Comparison of ENCODE assay signal across 8 cellular contexts in the genomic region with DNA sequence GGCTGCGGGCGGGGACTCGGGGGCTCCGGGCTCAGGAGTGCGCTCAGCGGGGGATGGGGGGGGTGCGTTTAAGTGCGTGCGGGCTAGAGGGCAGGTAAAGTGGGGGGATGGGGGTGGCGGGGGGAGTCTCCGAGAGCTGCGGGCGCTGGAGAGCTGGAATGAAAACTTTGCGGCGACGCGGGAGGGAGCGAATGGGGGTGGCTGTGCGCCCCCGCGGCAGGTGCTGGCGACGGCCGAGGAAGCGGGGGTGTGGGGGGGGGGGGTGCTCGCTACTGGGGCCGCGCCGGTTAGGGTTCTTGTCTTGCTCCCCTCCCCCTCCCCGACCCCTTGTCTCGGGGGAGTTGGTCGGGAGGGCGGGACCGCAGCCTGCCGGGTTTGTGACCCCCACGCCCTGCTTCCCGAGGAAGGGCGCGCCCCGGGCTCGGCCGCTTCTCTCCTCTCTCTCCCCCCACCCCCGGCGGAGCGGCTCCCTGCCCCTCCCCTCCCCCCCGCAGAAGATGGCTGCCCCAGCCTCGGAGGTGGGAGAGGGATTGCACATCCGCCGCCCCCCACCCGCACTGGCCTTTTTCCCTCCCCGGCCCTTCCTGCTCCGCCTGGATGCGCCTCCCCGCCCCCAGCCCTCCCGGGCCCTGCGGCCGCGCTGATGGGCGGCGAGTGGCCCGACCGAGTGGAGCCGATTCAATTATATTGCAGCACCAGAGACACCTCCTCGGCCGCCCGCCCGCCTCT. TPM values are rescaled to one million over a fixed set of nuclear protein-coding genes. Genes with fewer than 3 reads are reported as not detected.
A peak's percentile ranks its signal among the peaks of the same experiment; 100 is the strongest.
DNase-seq lines count a peak whose midpoint lies in the region; ATAC-seq and TF ChIP-seq lines count a peak whose summit lies in the region.

No MANE protein-coding gene starts in this region.

- POLR2A ChIA-PET in WTC11 (lab: Charles Lee) = interaction anchor here (0.6 to 1.8 kb wide), 5 partner anchors 34 to 61 kb away, joined by 3 to 15 read pairs (median 5); no protein-coding TSS in a partner anchor

- H3K4me1 Mint-ChIP-seq in WTC11 = peaks cover 50% of the 10 kb centered on the region

- CTCF ChIA-PET in WTC11 (lab: Charles Lee) = interaction anchor here (0.7 to 9.0 kb wide), 15 partner anchors 9 to 283 kb away, joined by 3 to 160 read pairs (median 4); no protein-coding TSS in a partner anchor

- peak overlapping the region; percentile 81 for H3K4me2 ChIP-seq in osteoblast (ENCODE audit: insufficient read depth, low read length)

- H3K4me3 Mint-ChIP-seq in WTC11 = peak overlapping the region; percentile 64

- no peaks in the 10 kb centered on the region for H3K9me3 Mint-ChIP-seq in WTC11

- H3K9me3 ChIP-seq in osteoblast (ENCODE audit: low read depth, low read length) = no peaks in the 10 kb centered on the region

- H3K36me3 ChIP-seq in osteoblast (ENCODE audit: insufficient read depth, low read length) = peaks cover 2% of the 10 kb centered on the region

- ATAC-seq in WTC11 (no peak; the same call in 1 of the 2 replicates), GM18861 (IDR thresholded peaks at IDR 0.05; ENCODE audit: unreplicated experiment) (no peak)

- TF ChIP-seq CTCF in WTC11 (IDR thresholded peaks at IDR 0.05) (no peak), foreskin fibroblast (IDR thresholded peaks at IDR 0.05; ENCODE audit: low read depth, low read length) (no peak), osteoblast (IDR thresholded peaks at IDR 0.05; ENCODE audit: extremely low read depth, low read depth, low read length) (no peak)

- peaks cover 12% of the 10 kb centered on the region for H3K27me3 Mint-ChIP-seq in WTC11 (ENCODE audit: low read depth)

- H3K27ac ChIP-seq in osteoblast (ENCODE audit: low read depth, low read length) = no peak overlapping the region

- H3K79me2 ChIP-seq in osteoblast (ENCODE audit: insufficient read depth, low read length) = peaks cover 64% of the 10 kb centered on the region

- no peaks in the 10 kb centered on the region for H3K36me3 Mint-ChIP-seq in WTC11

- H4K20me1 ChIP-seq in osteoblast (ENCODE audit: insufficient read depth, low read length) = peaks cover 62% of the 10 kb centered on the region

- DNase-seq in NCI-H1694 treated with DMSO at 0.1 percent for 48 hours (lab: John Stamatoyannopoulos, UW) (peak; percentile 33), NCI-H1694 (lab: John Stamatoyannopoulos, UW) (no peak), NCI-H1092 (lab: John Stamatoyannopoulos, UW) (peak; percentile 49), WTC11 (ENCODE audit: low spot score) (peak; percentile 76), foreskin fibroblast (peak in 1 of 2 donors; percentile 56), osteoblast (ENCODE audit: insufficient read length, low spot score, missing footprints) (peak; percentile 94), mucosa of gallbladder (ENCODE audit: low spot score) (no peak)

- H2AFZ ChIP-seq in osteoblast (ENCODE audit: low read length) = no peak overlapping the region

- peaks cover 33% of the 10 kb centered on the region for H3K4me1 ChIP-seq in osteoblast (ENCODE audit: insufficient read depth, low read length)

- H3K27me3 ChIP-seq in osteoblast (ENCODE audit: insufficient read depth, low read length) = no peaks in the 10 kb centered on the region

- no peak overlapping the region for H3K27ac Mint-ChIP-seq in WTC11

- H3K4me3 ChIP-seq in foreskin fibroblast (ENCODE audit: low read depth in 1 of 2, low read length in 2 of 2) (peak overlapping the region; percentile 53 to 60), osteoblast (ENCODE audit: insufficient read depth, low read length) (peak overlapping the region; percentile 78)

TF ChIP-seq in WTC11, 78 proteins besides CTCF, POLR2A, EP300 and RAD21 (continues in another document):
- TF ChIP-seq TCF7 (CRISPR knock-in tag; IDR thresholded peaks at IDR 0.05; ENCODE audit: low read depth) (no peak), TP53 (CRISPR knock-in tag; IDR thresholded peaks at IDR 0.05) (no peak), SMAD3 (CRISPR knock-in tag; IDR thresholded peaks at IDR 0.05; ENCODE audit: borderline replicate concordance) (no peak), ATF1 (CRISPR knock-in tag; IDR thresholded peaks at IDR 0.05) (no peak), ZNF671 (CRISPR knock-in tag; IDR thresholded peaks at IDR 0.05) (no peak), ZBTB21 (CRISPR knock-in tag; IDR thresholded peaks at IDR 0.05; ENCODE audit: borderline replicate concordance) (no peak), IRF2 (CRISPR knock-in tag; IDR thresholded peaks at IDR 0.05; ENCODE audit: borderline replicate concordance, low read depth) (no peak), NR1H2 (CRISPR knock-in tag; IDR thresholded peaks at IDR 0.05) (no peak), TEAD1 (CRISPR knock-in tag; IDR thresholded peaks at IDR 0.05) (no peak)
- TF ChIP-seq, protein P1, sequence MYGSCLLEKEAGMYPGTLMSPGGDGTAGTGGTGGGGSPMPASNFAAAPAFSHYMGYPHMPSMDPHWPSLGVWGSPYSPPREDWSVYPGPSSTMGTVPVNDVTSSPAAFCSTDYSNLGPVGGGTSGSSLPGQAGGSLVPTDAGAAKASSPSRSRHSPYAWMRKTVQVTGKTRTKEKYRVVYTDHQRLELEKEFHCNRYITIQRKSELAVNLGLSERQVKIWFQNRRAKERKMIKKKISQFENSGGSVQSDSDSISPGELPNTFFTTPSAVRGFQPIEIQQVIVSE (CRISPR knock-in tag; IDR thresholded peaks at IDR 0.05; ENCODE audit: borderline replicate concordance) = no peak
- TF ChIP-seq, protein P2, sequence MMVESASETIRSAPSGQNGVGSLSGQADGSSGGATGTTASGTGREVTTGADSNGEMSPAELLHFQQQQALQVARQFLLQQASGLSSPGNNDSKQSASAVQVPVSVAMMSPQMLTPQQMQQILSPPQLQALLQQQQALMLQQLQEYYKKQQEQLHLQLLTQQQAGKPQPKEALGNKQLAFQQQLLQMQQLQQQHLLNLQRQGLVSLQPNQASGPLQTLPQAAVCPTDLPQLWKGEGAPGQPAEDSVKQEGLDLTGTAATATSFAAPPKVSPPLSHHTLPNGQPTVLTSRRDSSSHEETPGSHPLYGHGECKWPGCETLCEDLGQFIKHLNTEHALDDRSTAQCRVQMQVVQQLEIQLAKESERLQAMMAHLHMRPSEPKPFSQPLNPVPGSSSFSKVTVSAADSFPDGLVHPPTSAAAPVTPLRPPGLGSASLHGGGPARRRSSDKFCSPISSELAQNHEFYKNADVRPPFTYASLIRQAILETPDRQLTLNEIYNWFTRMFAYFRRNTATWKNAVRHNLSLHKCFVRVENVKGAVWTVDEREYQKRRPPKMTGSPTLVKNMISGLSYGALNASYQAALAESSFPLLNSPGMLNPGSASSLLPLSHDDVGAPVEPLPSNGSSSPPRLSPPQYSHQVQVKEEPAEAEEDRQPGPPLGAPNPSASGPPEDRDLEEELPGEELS (CRISPR knock-in tag; IDR thresholded peaks at IDR 0.05) = no peak
- TF ChIP-seq, protein P3, sequence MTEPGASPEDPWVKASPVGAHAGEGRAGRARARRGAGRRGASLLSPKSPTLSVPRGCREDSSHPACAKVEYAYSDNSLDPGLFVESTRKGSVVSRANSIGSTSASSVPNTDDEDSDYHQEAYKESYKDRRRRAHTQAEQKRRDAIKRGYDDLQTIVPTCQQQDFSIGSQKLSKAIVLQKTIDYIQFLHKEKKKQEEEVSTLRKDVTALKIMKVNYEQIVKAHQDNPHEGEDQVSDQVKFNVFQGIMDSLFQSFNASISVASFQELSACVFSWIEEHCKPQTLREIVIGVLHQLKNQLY (CRISPR knock-in tag; IDR thresholded peaks at IDR 0.05) = no peak
- TF ChIP-seq, protein P4, sequence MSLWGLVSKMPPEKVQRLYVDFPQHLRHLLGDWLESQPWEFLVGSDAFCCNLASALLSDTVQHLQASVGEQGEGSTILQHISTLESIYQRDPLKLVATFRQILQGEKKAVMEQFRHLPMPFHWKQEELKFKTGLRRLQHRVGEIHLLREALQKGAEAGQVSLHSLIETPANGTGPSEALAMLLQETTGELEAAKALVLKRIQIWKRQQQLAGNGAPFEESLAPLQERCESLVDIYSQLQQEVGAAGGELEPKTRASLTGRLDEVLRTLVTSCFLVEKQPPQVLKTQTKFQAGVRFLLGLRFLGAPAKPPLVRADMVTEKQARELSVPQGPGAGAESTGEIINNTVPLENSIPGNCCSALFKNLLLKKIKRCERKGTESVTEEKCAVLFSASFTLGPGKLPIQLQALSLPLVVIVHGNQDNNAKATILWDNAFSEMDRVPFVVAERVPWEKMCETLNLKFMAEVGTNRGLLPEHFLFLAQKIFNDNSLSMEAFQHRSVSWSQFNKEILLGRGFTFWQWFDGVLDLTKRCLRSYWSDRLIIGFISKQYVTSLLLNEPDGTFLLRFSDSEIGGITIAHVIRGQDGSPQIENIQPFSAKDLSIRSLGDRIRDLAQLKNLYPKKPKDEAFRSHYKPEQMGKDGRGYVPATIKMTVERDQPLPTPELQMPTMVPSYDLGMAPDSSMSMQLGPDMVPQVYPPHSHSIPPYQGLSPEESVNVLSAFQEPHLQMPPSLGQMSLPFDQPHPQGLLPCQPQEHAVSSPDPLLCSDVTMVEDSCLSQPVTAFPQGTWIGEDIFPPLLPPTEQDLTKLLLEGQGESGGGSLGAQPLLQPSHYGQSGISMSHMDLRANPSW (CRISPR knock-in tag; conservative IDR thresholded peaks at IDR 0.05; ENCODE audit: low read depth) = no peak
- TF ChIP-seq, protein P5, sequence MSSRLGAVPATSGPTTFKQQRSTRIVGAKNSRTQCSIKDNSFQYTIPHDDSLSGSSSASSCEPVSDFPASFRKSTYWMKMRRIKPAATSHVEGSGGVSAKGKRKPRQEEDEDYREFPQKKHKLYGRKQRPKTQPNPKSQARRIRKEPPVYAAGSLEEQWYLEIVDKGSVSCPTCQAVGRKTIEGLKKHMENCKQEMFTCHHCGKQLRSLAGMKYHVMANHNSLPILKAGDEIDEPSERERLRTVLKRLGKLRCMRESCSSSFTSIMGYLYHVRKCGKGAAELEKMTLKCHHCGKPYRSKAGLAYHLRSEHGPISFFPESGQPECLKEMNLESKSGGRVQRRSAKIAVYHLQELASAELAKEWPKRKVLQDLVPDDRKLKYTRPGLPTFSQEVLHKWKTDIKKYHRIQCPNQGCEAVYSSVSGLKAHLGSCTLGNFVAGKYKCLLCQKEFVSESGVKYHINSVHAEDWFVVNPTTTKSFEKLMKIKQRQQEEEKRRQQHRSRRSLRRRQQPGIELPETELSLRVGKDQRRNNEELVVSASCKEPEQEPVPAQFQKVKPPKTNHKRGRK (CRISPR knock-in tag; IDR thresholded peaks at IDR 0.05; ENCODE audit: borderline replicate concordance) = no peak
- TF ChIP-seq, protein P6, sequence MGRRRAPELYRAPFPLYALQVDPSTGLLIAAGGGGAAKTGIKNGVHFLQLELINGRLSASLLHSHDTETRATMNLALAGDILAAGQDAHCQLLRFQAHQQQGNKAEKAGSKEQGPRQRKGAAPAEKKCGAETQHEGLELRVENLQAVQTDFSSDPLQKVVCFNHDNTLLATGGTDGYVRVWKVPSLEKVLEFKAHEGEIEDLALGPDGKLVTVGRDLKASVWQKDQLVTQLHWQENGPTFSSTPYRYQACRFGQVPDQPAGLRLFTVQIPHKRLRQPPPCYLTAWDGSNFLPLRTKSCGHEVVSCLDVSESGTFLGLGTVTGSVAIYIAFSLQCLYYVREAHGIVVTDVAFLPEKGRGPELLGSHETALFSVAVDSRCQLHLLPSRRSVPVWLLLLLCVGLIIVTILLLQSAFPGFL (CRISPR knock-in tag; IDR thresholded peaks at IDR 0.05; ENCODE audit: borderline replicate concordance) = no peak

RNA-seq across cellular contexts. Expression of a gene that starts 0.7 kb away (rescaled TPM):
- total RNA-seq in WTC11 (2021) (91.0 to 124 TPM (median 93.8 TPM) in 3 replicates), osteoblast (49.6 and 55.7 TPM in 2 replicates), mucosa of gallbladder (82.9 TPM)

Comparison
In these comparisons a context has a peak if more than half of its experiments do, and no peak if none do; other contexts are left out.
1. DNase-seq: peak in NCI-H1694 treated with DMSO at 0.1 percent for 48 hours (single experiment), NCI-H1092 (single experiment), WTC11 (single experiment) and osteoblast (single experiment); none in NCI-H1694 (single experiment) and mucosa of gallbladder (single experiment).